ENCODE assay signal across 15 cellular contexts in the genomic region with DNA sequence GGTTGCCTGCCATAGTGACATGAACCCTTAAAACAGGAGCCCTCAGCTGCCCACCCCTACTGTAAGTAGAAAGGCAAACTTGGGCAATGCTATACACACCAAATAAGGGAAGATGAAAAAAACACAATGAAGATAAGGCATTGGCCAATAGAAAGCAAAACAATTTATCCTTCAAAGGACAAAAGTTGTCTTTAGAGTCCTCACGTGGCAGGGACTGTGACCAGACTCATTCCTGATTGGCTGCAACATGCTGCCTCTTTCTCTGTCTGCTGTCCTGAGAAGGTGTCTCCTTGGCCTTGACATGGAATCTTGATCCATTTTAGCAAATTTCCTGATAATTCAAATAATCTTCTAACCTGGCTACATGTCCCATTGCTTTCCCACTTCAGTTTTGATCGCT.
DNase-seq lines count a peak whose midpoint lies in the region; ATAC-seq and TF ChIP-seq lines count a peak whose summit lies in the region.
"Had no signal": no experiment of that assay in that cellular context is flagged by ENCODE, and none has a peak within 500 bp of the region (broad histone marks: within the 10 kb centered on the region; RNA-seq: fewer than 3 reads in every experiment).

No MANE protein-coding gene starts in this region.

- DNase-seq in brain microvascular endothelial cell (no peak), foreskin keratinocyte (no peak), upper lobe of left lung (no peak), C1 segment of cervical spinal cord (lab: John Stamatoyannopoulos, UW) (no peak), LoVo (ENCODE audit: low spot score) (no peak)
- DNase-seq in activated T-helper 2 cell treated with anti-CD3 and anti-CD28 coated beads, Interferon-gamma antibody, Interleukin-2, Interleukin-4, amounts not matched to agents 10 μg/mL and 5 μg/mL and 100 μg/mL, durations not matched to agents 14 hours and 24 hours and 36 hours (ENCODE audit: low spot score) = no peak
- DNase-seq in activated CD4-positive, alpha-beta T cell treated with anti-CD3 and anti-CD28 coated beads, Interleukin-2, amount 50 U/mL, for 48 hours = no peak
- DNase-seq: activated CD8-positive, alpha-beta memory T cell treated with anti-CD3 and anti-CD28 coated beads, Interleukin-2, amount 50 U/mL, for 4 hours; activated naive CD8-positive, alpha-beta T cell treated with anti-CD3 and anti-CD28 coated beads for 36 hours; COR-L47; KG1; NCI-H2081; NK-92 treated with Interleukin-12 subunit alpha and Interleukin-12 subunit beta, amount 100 ng/mL, for 24 hours; WERI-Rb-1 had no signal

- H3K27me3 ChIP-seq in brain microvascular endothelial cell (replicated peaks) (no peaks in the 10 kb centered on the region), foreskin keratinocyte (no peaks in the 10 kb centered on the region), muscle layer of duodenum (ENCODE audit: low read depth, low read length) (no peaks in the 10 kb centered on the region), upper lobe of left lung (no peaks in the 10 kb centered on the region)

- no peaks in the 10 kb centered on the region for H3K9me3 Mint-ChIP-seq in activated T-helper 2 cell treated with anti-CD3 and anti-CD28 coated beads, Interferon-gamma antibody, Interleukin-2, Interleukin-4, amounts not matched to agents 10 μg/mL and 5 μg/mL and 100 μg/mL, durations not matched to agents 14 hours and 24 hours and 36 hours
- H3K9me3 Mint-ChIP-seq: activated naive CD8-positive, alpha-beta T cell treated with anti-CD3 and anti-CD28 coated beads for 36 hours had no signal

- H3K4me3 ChIP-seq in brain microvascular endothelial cell (ENCODE audit: low read depth, low read length) (no peak overlapping the region), muscle layer of duodenum (ENCODE audit: low read depth in 1 of 2, low read length in 2 of 2) (no peak overlapping the region), upper lobe of left lung (no peak overlapping the region)

- H3K36me3 ChIP-seq in brain microvascular endothelial cell (replicated peaks) (no peaks in the 10 kb centered on the region), muscle layer of duodenum (ENCODE audit: control insufficient read depth in 1 of 2, insufficient read depth in 2 of 2, low read length in 2 of 2) (peaks cover 6 to 7% of the 10 kb centered on the region in 2 donors), upper lobe of left lung (peaks cover 0 to 20% (median 5%) of the 10 kb centered on the region in 4 donors)

- H3K27me3 Mint-ChIP-seq in activated T-helper 2 cell treated with anti-CD3 and anti-CD28 coated beads, Interferon-gamma antibody, Interleukin-2, Interleukin-4, amounts not matched to agents 10 μg/mL and 5 μg/mL and 100 μg/mL, durations not matched to agents 14 hours and 24 hours and 36 hours (ENCODE audit: low read depth) = no peaks in the 10 kb centered on the region
- H3K27me3 Mint-ChIP-seq: activated naive CD8-positive, alpha-beta T cell treated with anti-CD3 and anti-CD28 coated beads for 36 hours had no signal

- no peak for TF ChIP-seq CTCF in brain microvascular endothelial cell (IDR thresholded peaks at IDR 0.05; ENCODE audit: low read depth, low read length, missing control alignments)
- TF ChIP-seq CTCF in foreskin keratinocyte (conservative IDR thresholded peaks at IDR 0.05) = no peak
- no peak for TF ChIP-seq CTCF in upper lobe of left lung (IDR thresholded peaks at IDR 0.05)

- no peak for TF ChIP-seq EP300 in upper lobe of left lung (IDR thresholded peaks at IDR 0.05)

- H3K4me3 Mint-ChIP-seq in activated T-helper 2 cell treated with anti-CD3 and anti-CD28 coated beads, Interferon-gamma antibody, Interleukin-2, Interleukin-4, amounts not matched to agents 10 μg/mL and 5 μg/mL and 100 μg/mL, durations not matched to agents 14 hours and 24 hours and 36 hours (ENCODE audit: low read depth) = no peak overlapping the region
- H3K4me3 Mint-ChIP-seq: activated naive CD8-positive, alpha-beta T cell treated with anti-CD3 and anti-CD28 coated beads for 36 hours had no signal

- H3K9me3 ChIP-seq in muscle layer of duodenum (ENCODE audit: control insufficient read depth in 1 of 2, low read length in 2 of 2) (no peaks in the 10 kb centered on the region), upper lobe of left lung (no peaks in the 10 kb centered on the region)

- peak in 1 of 4 donors; percentile 18 for TF ChIP-seq POLR2A in upper lobe of left lung (IDR thresholded peaks at IDR 0.05)

- in situ Hi-C loops in brain microvascular endothelial cell (cut with HindIII; ENCODE audit: low pct_ligation_motif_present, low sequenced_read_pairs) = no loop called here

- ATAC-seq in foreskin keratinocyte (no peak), upper lobe of left lung (ENCODE audit: low FRiP score in 2 of 2) (no peak)

- H3K27ac ChIP-seq in brain microvascular endothelial cell (peak overlapping the region; percentile 81), foreskin keratinocyte (peak overlapping the region; percentile 35), muscle layer of duodenum (ENCODE audit: low read length) (peak overlapping the region; percentile 81), upper lobe of left lung (peak overlapping the region; percentile 40 to 75 (median 66))
- H3K27ac ChIP-seq: WERI-Rb-1 had no signal

- no peak overlapping the region for H3K27ac Mint-ChIP-seq in activated T-helper 2 cell treated with anti-CD3 and anti-CD28 coated beads, Interferon-gamma antibody, Interleukin-2, Interleukin-4, amounts not matched to agents 10 μg/mL and 5 μg/mL and 100 μg/mL, durations not matched to agents 14 hours and 24 hours and 36 hours
- H3K27ac Mint-ChIP-seq: activated naive CD8-positive, alpha-beta T cell treated with anti-CD3 and anti-CD28 coated beads for 36 hours had no signal

- WGBS in upper lobe of left lung, 2 donors = 40 to 42% methylated on average over 2 of the region's 2 CpGs

- intact Hi-C loops in activated T-helper 2 cell treated with anti-CD3 and anti-CD28 coated beads, Interferon-gamma antibody, Interleukin-2, Interleukin-4, amounts not matched to agents 10 μg/mL and 5 μg/mL and 100 μg/mL, durations not matched to agents 14 hours and 24 hours and 36 hours (cut with micrococcal nuclease) = no loop called here

- H3K4me1 Mint-ChIP-seq in activated T-helper 2 cell treated with anti-CD3 and anti-CD28 coated beads, Interferon-gamma antibody, Interleukin-2, Interleukin-4, amounts not matched to agents 10 μg/mL and 5 μg/mL and 100 μg/mL, durations not matched to agents 14 hours and 24 hours and 36 hours (ENCODE audit: low read depth) = peaks cover 6% of the 10 kb centered on the region

- H3K36me3 Mint-ChIP-seq in activated T-helper 2 cell treated with anti-CD3 and anti-CD28 coated beads, Interferon-gamma antibody, Interleukin-2, Interleukin-4, amounts not matched to agents 10 μg/mL and 5 μg/mL and 100 μg/mL, durations not matched to agents 14 hours and 24 hours and 36 hours (ENCODE audit: low read depth) = peaks cover 13% of the 10 kb centered on the region

- peaks cover 18% of the 10 kb centered on the region for H3K4me1 ChIP-seq in foreskin keratinocyte
- peaks cover 14 to 45% of the 10 kb centered on the region in 2 donors for H3K4me1 ChIP-seq in muscle layer of duodenum (ENCODE audit: control insufficient read depth in 1 of 2, insufficient read depth in 2 of 2, low read length in 2 of 2)
- H3K4me1 ChIP-seq in upper lobe of left lung = peaks cover 39 to 54% (median 46%) of the 10 kb centered on the region in 4 donors
